Comparison of ENCODE assay signal across 31 cellular contexts in the genomic region with DNA sequence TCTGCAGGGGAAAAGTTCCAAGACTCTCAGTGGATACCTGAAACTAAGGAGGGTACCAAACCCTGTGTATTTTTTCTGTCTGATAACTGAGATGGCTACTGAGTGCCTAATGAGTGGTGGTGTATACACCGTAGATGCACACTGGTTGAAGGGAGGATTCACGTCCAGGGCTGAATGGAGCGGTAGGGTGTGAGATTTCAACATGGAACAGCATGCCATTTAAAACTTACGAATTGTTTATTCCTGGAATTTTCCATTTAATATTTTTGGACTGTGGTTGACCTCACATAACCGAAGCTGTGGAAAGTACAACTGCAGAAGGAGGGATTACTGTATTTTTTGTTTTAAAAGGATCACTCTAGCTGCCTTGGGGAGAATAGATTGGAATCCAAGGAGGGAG.
"Had no signal": no experiment of that assay in that cellular context is flagged by ENCODE, and none has a peak within 500 bp of the region (broad histone marks: within the 10 kb centered on the region; RNA-seq: fewer than 3 reads in every experiment).

No MANE protein-coding gene starts in this region.

- H3K4me1 ChIP-seq: adrenal gland had no signal

- DNase-seq: activated B cell treated with CpG ODN at 0.5 μM for 24 hours; activated CD4-positive, alpha-beta memory T cell treated with anti-CD3 and anti-CD28 coated beads for 36 hours; activated CD4-positive, alpha-beta T cell treated with anti-CD3 and anti-CD28 coated beads for 4 hours; activated CD4-positive, alpha-beta T cell treated with anti-CD3 and anti-CD28 coated beads, Interleukin-2, amount 10 ng/mL, durations not matched to agents 24 days and 14 days; activated CD4-positive, alpha-beta T cell treated with anti-CD3 and anti-CD28 coated beads, Interleukin-2, amount 50 U/mL, for 1 hour; activated CD4-positive, alpha-beta T cell treated with anti-CD3 and anti-CD28 coated beads, Interleukin-2, amount 50 U/mL, for 4 hours; activated CD4-positive, CD25-positive, alpha-beta regulatory T cell treated with anti-CD3 and anti-CD28 coated beads, Interleukin-2, amount 50 U/mL, for 72 hours; activated CD8-positive, alpha-beta memory T cell treated with anti-CD3 and anti-CD28 coated beads, Interleukin-2, amount 50 U/mL, for 4 hours; activated CD8-positive, alpha-beta T cell treated with anti-CD3 and anti-CD28 coated beads for 36 hours; activated effector memory CD4-positive, alpha-beta T cell treated with anti-CD3 and anti-CD28 coated beads, Interleukin-2, amount 50 U/mL, for 16 hours; activated gamma-delta T cell treated with Interleukin-2 at 50 U/mL for 16 hours; activated naive CD4-positive, alpha-beta T cell; activated naive CD4-positive, alpha-beta T cell treated with anti-CD3 and anti-CD28 coated beads for 36 hours; activated naive CD4-positive, alpha-beta T cell treated with anti-CD3 and anti-CD28 coated beads, Interleukin-2, amount 50 U/mL, for 16 hours; activated naive CD8-positive, alpha-beta T cell treated with anti-CD3 and anti-CD28 coated beads for 36 hours; activated T-cell treated with anti-CD3 and anti-CD28 coated beads for 4 hours; activated T-cell treated with anti-CD3 and anti-CD28 coated beads, Interleukin-2, amount 50 U/mL, for 1 hour; activated T-cell treated with anti-CD3 and anti-CD28 coated beads, Interleukin-2, amount 50 U/mL, for 4 hours; activated T-cell treated with anti-CD3 and anti-CD28 coated beads, Interleukin-2, amount 50 U/mL, for 72 hours; adrenal gland; amniotic stem cell; caudate nucleus; SW 1271; T-helper 1 cell; T-helper 2 cell; T-helper 9 cell had no signal

- H3K27me3 ChIP-seq: adrenal gland, ascending aorta, cardiac muscle cell had no signal

- H3K9me3 ChIP-seq: adrenal gland, ascending aorta had no signal

- H3K4me3 ChIP-seq: adrenal gland, ascending aorta, cardiac muscle cell had no signal

- H3K36me3 ChIP-seq: adrenal gland, ascending aorta, cardiac muscle cell had no signal

- H3K27ac ChIP-seq: cardiac muscle cell, VCaP had no signal

- ATAC-seq: activated CD8-positive, alpha-beta T cell treated with anti-CD3 and anti-CD28 coated beads for 36 hours; activated naive CD4-positive, alpha-beta T cell treated with anti-CD3 and anti-CD28 coated beads, Interleukin-2, amount 50 U/mL, for 72 hours; activated T-cell treated with anti-CD3 and anti-CD28 coated beads, Interleukin-2, amount 50 U/mL, for 4 hours; activated T-cell treated with anti-CD3 and anti-CD28 coated beads, Interleukin-2, amount 50 U/mL, for 72 hours; activated T-helper 17 cell treated with anti-CD3 and anti-CD28 coated beads, Interleukin-2, amount 50 U/mL, for 72 hours had no signal
